9 cellular contexts compared by ENCODE assay signal in genomic region chr3:101667844-101668243, GRCh38.
"Had no signal": no experiment of that assay in that cellular context is flagged by ENCODE, and none has a peak within 500 bp of the region (broad histone marks: within the 10 kb centered on the region; RNA-seq: fewer than 3 reads in every experiment).

No MANE protein-coding gene starts in this region.

- H3K4me3 ChIP-seq: GM23248 had no signal

- H3K27me3 Mint-ChIP-seq: IgD-negative memory B cell had no signal

- H3K4me3 Mint-ChIP-seq: H9, HFFc6 had no signal

- FAIRE-seq: H1, H54, HepG2 had no signal

- DNase-seq: GM23248, H9, HCEC 1CT, HFFc6 had no signal

- ATAC-seq: HepG2 had no signal

- H3K27ac Mint-ChIP-seq: HFFc6 had no signal

- H3K9ac ChIP-seq: GM23248 had no signal

- H3K9me3 Mint-ChIP-seq: H9, HFFc6, IgD-negative memory B cell had no signal

- H2AFZ ChIP-seq: GM23248 had no signal

- H3K4me1 Mint-ChIP-seq: H9 had no signal

- H3K27ac ChIP-seq: GM23248, HL-60 had no signal
